8 cellular contexts compared by ENCODE assay signal in genomic region chr1:21909787-21910503, GRCh38. TPM values are rescaled to one million over a fixed set of nuclear protein-coding genes. Genes with fewer than 3 reads are reported as not detected.
DNase-seq lines count a peak whose midpoint lies in the region; ATAC-seq, FAIRE-seq and TF ChIP-seq lines count a peak whose summit lies in the region.

No MANE protein-coding gene starts in this region.

- no peak overlapping the region for H3K9ac ChIP-seq in GM12878 (ENCODE audit: control insufficient read depth, insufficient read depth, low read length)

- H3K27ac Mint-ChIP-seq in memory B cell: no peak overlapping the region

- H3K27me3 ChIP-seq in AG04450 (ENCODE audit: control insufficient read depth, insufficient read depth, low read length): no peaks in the 10 kb centered on the region
- H3K27me3 ChIP-seq in GM12878 (replicated peaks in 1 of 2; ENCODE audit: control insufficient read depth in 2 of 2, insufficient read depth in 2 of 2, low read length in 1 of 2): no peaks in the 10 kb centered on the region
- H3K27me3 ChIP-seq in stomach: no peaks in the 10 kb centered on the region

- H3K36me3 Mint-ChIP-seq in memory B cell: no peaks in the 10 kb centered on the region

- BruUV-seq in GM12878 (replicated peaks; lab: Mats Ljungman, UMichigan): no TSS peak

- TF ChIP-seq EP300 in GM12878 (IDR thresholded peaks at IDR 0.05; ENCODE audit: borderline replicate concordance in 1 of 2, control insufficient read depth in 1 of 2, low read depth in 2 of 2, low read length in 2 of 2) (no peak; a peak in 1 of 4 replicates), stomach (IDR thresholded peaks at IDR 0.05) (no peak)

- POLR2A ChIA-PET in AG04450 (lab: Yijun Ruan, JAX) (interaction anchor here (0.8 to 2.3 kb wide), 3 partner anchors 22 to 26 kb away, joined by 4 to 9 read pairs (median 9); no protein-coding TSS in a partner anchor), GM12878 (lab: Charles Lee) (interaction anchor here (1.1 to 1.4 kb wide), 5 partner anchors 10 to 148 kb away, joined by 3 to 6 read pairs (median 5); no protein-coding TSS in a partner anchor)

- peaks cover 4% of the 10 kb centered on the region for H3K27me3 Mint-ChIP-seq in memory B cell

- CTCF ChIA-PET in AG04450 (lab: Charles Lee) (interaction anchor here (1.4 to 1.8 kb wide), 2 partner anchors 54 to 733 kb away, joined by 3 to 4 read pairs; no protein-coding TSS in a partner anchor), GM12878 (lab: Yijun Ruan, JAX) (interaction anchor here (0.9 to 1.4 kb wide), 6 partner anchors 9 to 128 kb away, joined by 3 to 4 read pairs (median 3); no protein-coding TSS in a partner anchor)

- TF ChIP-seq CTCF in AG04450 (IDR thresholded peaks at IDR 0.05; ENCODE audit: low read depth, low read length): no peak
- TF ChIP-seq CTCF in GM12878 (IDR thresholded peaks at IDR 0.05 in 2 of 3, conservative IDR thresholded peaks at IDR 0.05 in 1 of 3; ENCODE audit: control insufficient read depth in 2 of 3, extremely low read depth in 1 of 3, insufficient read depth in 1 of 3, low read depth in 3 of 3, low read length in 3 of 3): no peak
- no peak for TF ChIP-seq CTCF in stomach (IDR thresholded peaks at IDR 0.05)

- no peaks in the 10 kb centered on the region for H3K9me3 ChIP-seq in AG04450 (ENCODE audit: control insufficient read depth, insufficient read depth, low read length)
- H3K9me3 ChIP-seq in GM12878 (replicated peaks; ENCODE audit: control insufficient read depth, insufficient read depth, low read length): no peaks in the 10 kb centered on the region
- no peaks in the 10 kb centered on the region for H3K9me3 ChIP-seq in stomach

- no peak for TF ChIP-seq RAD21 in GM12878 (IDR thresholded peaks at IDR 0.05; ENCODE audit: insufficient read depth, low read depth, low read length)

- intact Hi-C loops in GM12878 (cut with micrococcal nuclease; ENCODE audit: unreplicated experiment) (no loop called here), stomach (cut with DNase I; ENCODE audit: low total_unique reads) (no loop called here)

- peak overlapping the region; percentile 57 for H2AFZ ChIP-seq in GM12878 (ENCODE audit: control insufficient read depth, low read depth, low read length)

- no peak for FAIRE-seq in GM12878 (lab: Jason Lieb, UNC)

- no peaks in the 10 kb centered on the region for H3K9me3 Mint-ChIP-seq in memory B cell

- H3K4me3 Mint-ChIP-seq in memory B cell: no peak overlapping the region

- in situ Hi-C loops in GM12878 (cut with MboI): no loop called here

- WGBS in GM12878 (ENCODE audit: insufficient coverage, insufficient replicate concordance, low lambda C conversion rate, missing lambda C conversion rate): 10% methylated on average over 9 of the region's 9 CpGs
- 22 to 86% (median 35%) methylated on average over 1 to 9 of the region's 9 CpGs for WGBS in stomach, 5 donors

- DNase-seq in AG04450 (ENCODE audit: low read depth, low spot score) (no peak), MV-4-11 (lab: John Stamatoyannopoulos, UW) (peak; percentile 83), GM12878 (ENCODE audit: low read depth, low spot score) (peak; percentile 33), memory B cell (ENCODE audit: low spot score in 2 of 2) (no peak), stomach (no peak), epidermal melanocyte (ENCODE audit: insufficient read length, low spot score) (no peak)

- ATAC-seq in GM12878: peak; percentile 76
- ATAC-seq in memory B cell (ENCODE audit: low read depth): peak; percentile 43
- no peak for ATAC-seq in HG03565 (IDR thresholded peaks at IDR 0.05; ENCODE audit: unreplicated experiment)
- no peak for ATAC-seq in GM19397 (IDR thresholded peaks at IDR 0.05; ENCODE audit: unreplicated experiment)

- H3K27ac ChIP-seq in AG04450 (ENCODE audit: low read depth, low read length): peak overlapping the region; percentile 86
- peak overlapping the region; percentile 32; the same call in 1 of the 2 replicates for H3K27ac ChIP-seq in GM12878 (ENCODE audit: control insufficient read depth, insufficient read depth)
- H3K27ac ChIP-seq in stomach: peak overlapping the region; percentile 65 to 97 (median 92)

- no peaks in the 10 kb centered on the region for H3K36me3 ChIP-seq in GM12878 (ENCODE audit: control insufficient read depth in 2 of 2, insufficient read depth in 2 of 2, low read length in 1 of 2)
- H3K36me3 ChIP-seq in stomach: peaks cover 0 to 4% (median 0%) of the 10 kb centered on the region in 4 donors

- peaks cover 8% of the 10 kb centered on the region for H3K4me1 Mint-ChIP-seq in memory B cell

- no peaks in the 10 kb centered on the region for H3K79me2 ChIP-seq in GM12878 (ENCODE audit: control insufficient read depth, insufficient read depth, low read length)

- H3K4me1 ChIP-seq in GM12878 (ENCODE audit: control insufficient read depth, insufficient read depth, low read length) (peaks cover 12% of the 10 kb centered on the region), stomach (peaks cover 96 to 100% (median 100%) of the 10 kb centered on the region in 4 donors)

- no peaks in the 10 kb centered on the region for H4K20me1 ChIP-seq in GM12878 (ENCODE audit: control insufficient read depth, insufficient read depth)

- SMC1A ChIA-PET in GM12878 (lab: Charles Lee; ENCODE audit: uncharacterized antibody, unreplicated experiment): interaction anchor here (0.8 to 1.9 kb wide), 5 partner anchors 23 to 207 kb away, joined by 3 to 6 read pairs (median 4); no protein-coding TSS in a partner anchor

- RAD21 ChIA-PET in GM12878 (lab: Charles Lee; ENCODE audit: unreplicated experiment): interaction anchor here (0.8 to 1.9 kb wide), 4 partner anchors 10 to 148 kb away, joined by 3 to 5 read pairs (median 4); no protein-coding TSS in a partner anchor

- H3K4me3 ChIP-seq in AG04450 (ENCODE audit: low read depth, low read length) (no peak overlapping the region), GM12878 (no peak overlapping the region), stomach (no peak overlapping the region)

- TF ChIP-seq POLR2A in GM12878 (IDR thresholded peaks at IDR 0.05; ENCODE audit: low read depth, low read length) (peak; percentile 24; the same call in 1 of the 2 replicates), stomach (IDR thresholded peaks at IDR 0.05) (no peak)

- H3K4me2 ChIP-seq in GM12878 (ENCODE audit: control insufficient read depth, insufficient read depth): no peak overlapping the region; the same call in 1 of the 2 replicates

TF ChIP-seq in GM12878, 131 proteins besides CTCF, POLR2A, EP300 and RAD21 (continues in another document):
- TF ChIP-seq ZNF274 (IDR thresholded peaks at IDR 0.05; ENCODE audit: insufficient read depth, insufficient read length): no peak
- 0 out of 2 replicates have a peak, but pooled peaks have one; percentile 18 for TF ChIP-seq GATAD2B (conservative IDR thresholded peaks at IDR 0.05; ENCODE audit: low read depth)
- peak; percentile 80; the same call in 1 of the 2 replicates for TF ChIP-seq ZNF217 (IDR thresholded peaks at IDR 0.05)
- peak; percentile 92 for TF ChIP-seq ZNF687 (IDR thresholded peaks at IDR 0.05)

RNA-seq across cellular contexts. Expression of gene HSPG2, which starts 27.2 kb away (rescaled TPM):
- 9.7 and 13.2 TPM in 2 replicates for polyA plus RNA-seq in AG04450 (2011; rRNA removed)
- polyA minus RNA-seq in AG04450 (2011; rRNA and poly(A)+ RNA removed): 22.1 and 27.9 TPM in 2 replicates
- total RNA-seq in GM12878 (2013; cell fraction: nucleolus; rRNA removed): 47.4 and 56.6 TPM in 2 replicates
- 0.82 and 1.2 TPM in 2 replicates for total RNA-seq in GM12878 (2014; rRNA removed)
- total RNA-seq in GM12878 (2014; rRNA removed; fragmentation: Illumina TruSeq; extraction: Trizol): 0.63 and 0.83 TPM in 2 replicates
- total RNA-seq in GM12878 (2021): 3.4 and 3.5 TPM in 2 replicates
- polyA plus RNA-seq in GM12878 (2011; ENCODE audit: low read depth): 0.75 TPM
- 0.62 and 0.71 TPM in 2 replicates for polyA plus RNA-seq in GM12878 (2011; rRNA removed)
- 0.93 and 1.1 TPM in 2 replicates for polyA plus RNA-seq in GM12878 (2011; cell fraction: cytosol; rRNA removed)
- 6.3 and 9.3 TPM in 2 replicates for polyA plus RNA-seq in GM12878 (2011; cell fraction: nucleus; rRNA removed)
- polyA plus RNA-seq in GM12878 (2012): 4.3 and 6.8 TPM in 2 replicates
- polyA plus RNA-seq in GM12878 (2014; fragmentation: Illumina TruSeq; extraction: Trizol): 0.06 and 0.40 TPM in 2 replicates
- not detected for polyA plus RNA-seq in GM12878 (2014; fragmentation: Nextera tagmentation; extraction: Ambion mirVana)
- 0.76 and 1.3 TPM in 2 replicates for polyA plus RNA-seq in GM12878 (2014; rRNA removed)
- 1 to 10 TPM in 1 of 2 experiments, under 1 TPM in 1; 0.30 to 1.1 TPM for polyA plus RNA-seq in GM12878 (2016; fragmentation: Nextera tagmentation; extraction: Ambion mirVana)
- polyA minus RNA-seq in GM12878 (2011; rRNA and poly(A)+ RNA removed): 2.3 and 6.0 TPM in 2 replicates
- polyA minus RNA-seq in GM12878 (2011; cell fraction: cytosol; rRNA and poly(A)+ RNA removed): 1.5 and 2.3 TPM in 2 replicates
- polyA minus RNA-seq in GM12878 (2011; cell fraction: nucleus; rRNA and poly(A)+ RNA removed): 4.8 and 5.2 TPM in 2 replicates
- total RNA-seq in stomach: 100 to 1,000 TPM in 4 of 5 donors, 10 to 100 TPM in 1; 88.7 to 504 (median 186) TPM
- polyA plus RNA-seq in stomach: 10 to 100 TPM; 21.7 to 98.5 (median 62.1) TPM

Comparison
In these comparisons a context has a peak if more than half of its experiments do, and no peak if none do; other contexts are left out.
1. DNase-seq: peak in MV-4-11 (single experiment) and GM12878 (single experiment); none in AG04450 (single experiment), memory B cell (0 of 2), stomach (single experiment) and epidermal melanocyte (single experiment).
2. H3K27ac ChIP-seq: peak in every context shown above with its lines; median percentile 92 in stomach; 86 in AG04450; 32 in GM12878.
3. ATAC-seq: peak in GM12878 (single experiment) and memory B cell (single experiment); none in HG03565 (single experiment) and GM19397 (single experiment).